In the genomic region with DNA sequence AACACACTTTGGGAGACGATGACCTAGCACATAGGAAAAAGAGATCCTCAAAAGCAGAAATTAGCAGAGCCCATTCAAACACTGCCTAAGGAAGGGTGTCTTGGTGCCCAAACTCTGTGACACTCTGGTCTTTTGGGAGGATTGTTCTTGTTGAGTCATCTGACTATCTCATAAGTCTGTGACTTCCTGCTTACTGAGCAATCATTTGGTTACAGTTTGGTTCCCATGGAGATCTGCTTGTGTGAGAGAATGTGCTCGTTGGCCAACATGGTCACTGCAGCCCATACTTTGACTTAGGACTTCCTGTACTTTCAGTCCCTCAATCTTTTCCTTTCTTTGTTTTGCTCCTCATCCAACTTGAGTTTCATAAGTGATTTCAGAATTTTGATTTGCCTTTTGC, we compare ENCODE assay signal across 10 cellular contexts.
DNase-seq lines count a peak whose midpoint lies in the region; ATAC-seq and TF ChIP-seq lines count a peak whose summit lies in the region.
"Had no signal": no experiment of that assay in that cellular context is flagged by ENCODE, and none has a peak within 500 bp of the region (broad histone marks: within the 10 kb centered on the region; RNA-seq: fewer than 3 reads in every experiment).

No MANE protein-coding gene starts in this region.

- H3K9me3 ChIP-seq in neural progenitor cell (ENCODE audit: low read depth): no peaks in the 10 kb centered on the region

- no peak overlapping the region for H3K4me3 Mint-ChIP-seq in neural progenitor cell
- H3K4me3 Mint-ChIP-seq: central memory CD8-positive, alpha-beta T cell had no signal

- no peaks in the 10 kb centered on the region for H3K27me3 ChIP-seq in neural progenitor cell

- peak overlapping the region; percentile 64 for H2AFZ ChIP-seq in neural progenitor cell (replicated peaks)

- H4K20me1 ChIP-seq in neural progenitor cell (ENCODE audit: low read depth): no peaks in the 10 kb centered on the region

- no peak overlapping the region for H3K4me2 ChIP-seq in neural progenitor cell

- H3K4me1 ChIP-seq in neural progenitor cell: no peaks in the 10 kb centered on the region

- H3K27me3 Mint-ChIP-seq in neural progenitor cell (ENCODE audit: insufficient read depth, low read depth): no peaks in the 10 kb centered on the region
- H3K27me3 Mint-ChIP-seq: central memory CD8-positive, alpha-beta T cell had no signal

- DNase-seq in LHCN-M2 (ENCODE audit: low read depth): peak; percentile 84
- DNase-seq in cardiac fibroblast (ENCODE audit: low read depth in 2 of 2): peak; percentile 81 to 97
- no peak for DNase-seq in neural progenitor cell (ENCODE audit: low spot score)
- no peak for DNase-seq in activated CD4-positive, alpha-beta T cell treated with anti-CD3 and anti-CD28 coated beads for 48 hours
- DNase-seq in pons (ENCODE audit: low spot score): no peak
- no peak for DNase-seq in activated CD4-positive, alpha-beta T cell treated with anti-CD3 and anti-CD28 coated beads for 1 hour
- no peak for DNase-seq in effector CD4-positive, alpha-beta T cell

- no peaks in the 10 kb centered on the region for H3K36me3 ChIP-seq in neural progenitor cell

- H3K27ac ChIP-seq in neural progenitor cell: no peak overlapping the region

- H3K9me3 Mint-ChIP-seq in neural progenitor cell: peaks cover 4% of the 10 kb centered on the region

- TF ChIP-seq CTCF in cardiac fibroblast (IDR thresholded peaks at IDR 0.05; ENCODE audit: low read depth, low read length): no peak
- TF ChIP-seq CTCF in neural progenitor cell (IDR thresholded peaks at IDR 0.05): no peak

- H3F3A ChIP-seq in neural progenitor cell (ENCODE audit: low read depth): no peaks in the 10 kb centered on the region

- peaks cover 3% of the 10 kb centered on the region for H3K4me1 Mint-ChIP-seq in neural progenitor cell
- H3K4me1 Mint-ChIP-seq: central memory CD8-positive, alpha-beta T cell had no signal

- H3K4me3 ChIP-seq in cardiac fibroblast (replicated peaks in 1 of 2; ENCODE audit: low read depth in 2 of 2, low read length in 2 of 2): no peak overlapping the region
- no peak overlapping the region for H3K4me3 ChIP-seq in neural progenitor cell

- H3K36me3 Mint-ChIP-seq in neural progenitor cell: no peaks in the 10 kb centered on the region

- H3K27ac Mint-ChIP-seq in neural progenitor cell: no peak overlapping the region

- no peaks in the 10 kb centered on the region for H3K79me2 ChIP-seq in neural progenitor cell (ENCODE audit: low read depth)

- no peak overlapping the region for H3K9ac ChIP-seq in neural progenitor cell

- ATAC-seq in GM18499 (IDR thresholded peaks at IDR 0.05; ENCODE audit: insufficient read depth, unreplicated experiment): peak; percentile 83
- ATAC-seq: Panc1 had no signal

Comparison
In these comparisons a context has a peak if more than half of its experiments do, and no peak if none do; other contexts are left out.
1. DNase-seq: peak in LHCN-M2 (single experiment) and cardiac fibroblast (2 of 2); none in neural progenitor cell (single experiment), activated CD4-positive, alpha-beta T cell treated with anti-CD3 and anti-CD28 coated beads for 48 hours (single experiment), pons (single experiment), activated CD4-positive, alpha-beta T cell treated with anti-CD3 and anti-CD28 coated beads for 1 hour (single experiment) and effector CD4-positive, alpha-beta T cell (single experiment).